ENCODE assay signal across 1 cellular context in genomic region chr13:62185631-62186256, GRCh38.
A peak's percentile ranks its signal among the peaks of the same experiment; 100 is the strongest.
TF ChIP-seq lines count a peak whose summit lies in the region.

No MANE protein-coding gene starts in this region.

TF ChIP-seq in GM23338, 12 proteins besides CTCF, POLR2A, EP300 and RAD21 (continued from another document):
- TF ChIP-seq, protein P1, sequence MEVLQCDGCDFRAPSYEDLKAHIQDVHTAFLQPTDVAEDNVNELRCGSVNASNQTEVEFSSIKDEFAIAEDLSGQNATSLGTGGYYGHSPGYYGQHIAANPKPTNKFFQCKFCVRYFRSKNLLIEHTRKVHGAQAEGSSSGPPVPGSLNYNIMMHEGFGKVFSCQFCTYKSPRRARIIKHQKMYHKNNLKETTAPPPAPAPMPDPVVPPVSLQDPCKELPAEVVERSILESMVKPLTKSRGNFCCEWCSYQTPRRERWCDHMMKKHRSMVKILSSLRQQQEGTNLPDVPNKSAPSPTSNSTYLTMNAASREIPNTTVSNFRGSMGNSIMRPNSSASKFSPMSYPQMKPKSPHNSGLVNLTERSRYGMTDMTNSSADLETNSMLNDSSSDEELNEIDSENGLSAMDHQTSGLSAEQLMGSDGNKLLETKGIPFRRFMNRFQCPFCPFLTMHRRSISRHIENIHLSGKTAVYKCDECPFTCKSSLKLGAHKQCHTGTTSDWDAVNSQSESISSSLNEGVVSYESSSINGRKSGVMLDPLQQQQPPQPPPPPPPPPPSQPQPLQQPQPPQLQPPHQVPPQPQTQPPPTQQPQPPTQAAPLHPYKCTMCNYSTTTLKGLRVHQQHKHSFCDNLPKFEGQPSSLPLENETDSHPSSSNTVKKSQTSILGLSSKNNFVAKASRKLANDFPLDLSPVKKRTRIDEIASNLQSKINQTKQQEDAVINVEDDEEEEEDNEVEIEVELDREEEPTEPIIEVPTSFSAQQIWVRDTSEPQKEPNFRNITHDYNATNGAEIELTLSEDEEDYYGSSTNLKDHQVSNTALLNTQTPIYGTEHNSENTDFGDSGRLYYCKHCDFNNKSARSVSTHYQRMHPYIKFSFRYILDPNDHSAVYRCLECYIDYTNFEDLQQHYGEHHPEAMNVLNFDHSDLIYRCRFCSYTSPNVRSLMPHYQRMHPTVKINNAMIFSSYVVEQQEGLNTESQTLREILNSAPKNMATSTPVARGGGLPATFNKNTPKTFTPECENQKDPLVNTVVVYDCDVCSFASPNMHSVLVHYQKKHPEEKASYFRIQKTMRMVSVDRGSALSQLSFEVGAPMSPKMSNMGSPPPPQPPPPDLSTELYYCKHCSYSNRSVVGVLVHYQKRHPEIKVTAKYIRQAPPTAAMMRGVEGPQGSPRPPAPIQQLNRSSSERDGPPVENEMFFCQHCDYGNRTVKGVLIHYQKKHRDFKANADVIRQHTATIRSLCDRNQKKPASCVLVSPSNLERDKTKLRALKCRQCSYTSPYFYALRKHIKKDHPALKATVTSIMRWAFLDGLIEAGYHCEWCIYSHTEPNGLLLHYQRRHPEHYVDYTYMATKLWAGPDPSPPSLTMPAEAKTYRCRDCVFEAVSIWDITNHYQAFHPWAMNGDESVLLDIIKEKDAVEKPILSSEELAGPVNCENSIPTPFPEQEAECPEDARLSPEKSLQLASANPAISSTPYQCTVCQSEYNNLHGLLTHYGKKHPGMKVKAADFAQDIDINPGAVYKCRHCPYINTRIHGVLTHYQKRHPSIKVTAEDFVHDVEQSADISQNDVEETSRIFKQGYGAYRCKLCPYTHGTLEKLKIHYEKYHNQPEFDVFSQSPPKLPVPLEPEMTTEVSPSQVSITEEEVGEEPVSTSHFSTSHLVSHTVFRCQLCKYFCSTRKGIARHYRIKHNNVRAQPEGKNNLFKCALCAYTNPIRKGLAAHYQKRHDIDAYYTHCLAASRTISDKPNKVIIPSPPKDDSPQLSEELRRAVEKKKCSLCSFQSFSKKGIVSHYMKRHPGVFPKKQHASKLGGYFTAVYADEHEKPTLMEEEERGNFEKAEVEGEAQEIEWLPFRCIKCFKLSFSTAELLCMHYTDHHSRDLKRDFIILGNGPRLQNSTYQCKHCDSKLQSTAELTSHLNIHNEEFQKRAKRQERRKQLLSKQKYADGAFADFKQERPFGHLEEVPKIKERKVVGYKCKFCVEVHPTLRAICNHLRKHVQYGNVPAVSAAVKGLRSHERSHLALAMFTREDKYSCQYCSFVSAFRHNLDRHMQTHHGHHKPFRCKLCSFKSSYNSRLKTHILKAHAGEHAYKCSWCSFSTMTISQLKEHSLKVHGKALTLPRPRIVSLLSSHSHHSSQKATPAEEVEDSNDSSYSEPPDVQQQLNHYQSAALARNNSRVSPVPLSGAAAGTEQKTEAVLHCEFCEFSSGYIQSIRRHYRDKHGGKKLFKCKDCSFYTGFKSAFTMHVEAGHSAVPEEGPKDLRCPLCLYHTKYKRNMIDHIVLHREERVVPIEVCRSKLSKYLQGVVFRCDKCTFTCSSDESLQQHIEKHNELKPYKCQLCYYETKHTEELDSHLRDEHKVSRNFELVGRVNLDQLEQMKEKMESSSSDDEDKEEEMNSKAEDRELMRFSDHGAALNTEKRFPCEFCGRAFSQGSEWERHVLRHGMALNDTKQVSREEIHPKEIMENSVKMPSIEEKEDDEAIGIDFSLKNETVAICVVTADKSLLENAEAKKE (CRISPR knock-in tag; IDR thresholded peaks at IDR 0.05) = peak; percentile 87
- no peak for TF ChIP-seq ZNF331 (CRISPR knock-in tag; IDR thresholded peaks at IDR 0.05; ENCODE audit: low read depth)
